23 cellular contexts compared by ENCODE assay signal in the genomic region with DNA sequence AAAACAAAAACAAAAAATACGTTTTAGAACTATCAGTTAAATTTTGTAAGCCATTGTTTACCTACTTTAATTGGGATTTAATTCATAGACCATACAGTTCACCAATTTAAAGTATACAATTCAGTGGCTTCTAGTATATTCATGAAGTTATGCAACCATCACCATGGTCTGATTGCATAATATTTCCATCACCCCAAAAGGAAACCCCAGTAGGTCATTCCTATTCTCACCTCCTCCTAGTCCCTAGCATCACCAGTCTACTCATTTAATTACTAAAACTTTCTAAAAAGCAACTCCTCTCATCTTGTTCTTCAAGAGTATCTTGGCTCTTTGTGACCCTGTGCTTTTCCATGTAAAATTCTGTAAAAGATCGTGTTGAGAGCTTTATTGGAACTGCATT.
A peak's percentile ranks its signal among the peaks of the same experiment; 100 is the strongest.
DNase-seq lines count a peak whose midpoint lies in the region; ATAC-seq and TF ChIP-seq lines count a peak whose summit lies in the region.
"Had no signal": no experiment of that assay in that cellular context is flagged by ENCODE, and none has a peak within 500 bp of the region (broad histone marks: within the 10 kb centered on the region; RNA-seq: fewer than 3 reads in every experiment).

No MANE protein-coding gene starts in this region.

- no peaks in the 10 kb centered on the region for H3K27me3 Mint-ChIP-seq in activated naive CD4-positive, alpha-beta T cell treated with anti-CD3 and anti-CD28 coated beads, Interleukin-2, amount 10 ng/mL, durations not matched to agents 7 days and 5 days
- H3K27me3 Mint-ChIP-seq in CD4-positive, alpha-beta memory T cell = no peaks in the 10 kb centered on the region
- no peaks in the 10 kb centered on the region for H3K27me3 Mint-ChIP-seq in natural killer cell (ENCODE audit: low read depth in 2 of 2)
- H3K27me3 Mint-ChIP-seq: B cell, T-cell had no signal

- H3K27me3 ChIP-seq in CD4-positive, alpha-beta memory T cell (ENCODE audit: insufficient read depth, low read length) = no peaks in the 10 kb centered on the region
- H3K27me3 ChIP-seq in right atrium auricular region = no peaks in the 10 kb centered on the region

- CTCF ChIA-PET in activated naive CD4-positive, alpha-beta T cell treated with anti-CD3 and anti-CD28 coated beads, Interleukin-2, amount 10 ng/mL, durations not matched to agents 7 days and 5 days (lab: Charles Lee) = no interaction called here
- CTCF ChIA-PET in CD4-positive, alpha-beta memory T cell (lab: Charles Lee; ENCODE audit: partially characterized antibody) = interaction anchor here (0.6 kb wide), 1 partner anchor 443 kb away, joined by 3 read pairs; no protein-coding TSS in a partner anchor

- POLR2A ChIA-PET in CD4-positive, alpha-beta memory T cell (lab: Charles Lee; ENCODE audit: partially characterized antibody) = interaction anchor here (1.0 kb wide), 1 partner anchor 22 kb away, joined by 3 read pairs; no protein-coding TSS in a partner anchor

- no peak overlapping the region for H3K4me3 ChIP-seq in CD4-positive, alpha-beta memory T cell (ENCODE audit: low read length in 2 of 2)
- no peak overlapping the region for H3K4me3 ChIP-seq in NB4 (ENCODE audit: low read depth, low read length)
- no peak overlapping the region for H3K4me3 ChIP-seq in right atrium auricular region
- H3K4me3 ChIP-seq: GM23338 had no signal

- no peaks in the 10 kb centered on the region for H3K9me3 Mint-ChIP-seq in activated naive CD4-positive, alpha-beta T cell treated with anti-CD3 and anti-CD28 coated beads, Interleukin-2, amount 50 U/mL, for 72 hours
- H3K9me3 Mint-ChIP-seq in activated naive CD4-positive, alpha-beta T cell treated with anti-CD3 and anti-CD28 coated beads, Interleukin-2, amount 10 ng/mL, durations not matched to agents 7 days and 5 days = no peaks in the 10 kb centered on the region
- peaks cover 0 to 2% (median 0%) of the 10 kb centered on the region in 8 donors for H3K9me3 Mint-ChIP-seq in CD4-positive, alpha-beta memory T cell
- H3K9me3 Mint-ChIP-seq in natural killer cell = no peaks in the 10 kb centered on the region
- H3K9me3 Mint-ChIP-seq: GM23338, T-cell had no signal

- no peak for DNase-seq in activated naive CD4-positive, alpha-beta T cell treated with anti-CD3 and anti-CD28 coated beads, Interleukin-2, amount 50 U/mL, for 72 hours (ENCODE audit: low spot score in 2 of 2)
- DNase-seq in activated naive CD4-positive, alpha-beta T cell treated with anti-CD3 and anti-CD28 coated beads, Interleukin-2, amount 10 ng/mL, durations not matched to agents 7 days and 5 days = no peak
- DNase-seq in CD4-positive, alpha-beta memory T cell = no peak
- DNase-seq in NB4 (ENCODE audit: low read depth) (peak; percentile 39), natural killer cell (no peak), right atrium auricular region (ENCODE audit: low spot score) (no peak), SHP77 treated with DMSO at 0.1 percent for 48 hours (lab: John Stamatoyannopoulos, UW) (no peak)
- DNase-seq: Caco-2; HCEC 1CT; NCI-H1092 treated with DMSO at 0.1 percent for 48 hours; NCI-H2081; NCI-H2171 treated with DMSO at 0.1 percent for 48 hours; NCI-H510A; NCI-H748 treated with DMSO at 0.1 percent for 48 hours; NK-92 treated with Interleukin-12 subunit alpha and Interleukin-12 subunit beta, amount 100 ng/mL, for 24 hours; OCI-M1; SHP77; SK-N-SH; T-cell had no signal

- no peak overlapping the region for H3K27ac Mint-ChIP-seq in activated naive CD4-positive, alpha-beta T cell treated with anti-CD3 and anti-CD28 coated beads, Interleukin-2, amount 50 U/mL, for 72 hours
- no peak overlapping the region for H3K27ac Mint-ChIP-seq in activated naive CD4-positive, alpha-beta T cell treated with anti-CD3 and anti-CD28 coated beads, Interleukin-2, amount 10 ng/mL, durations not matched to agents 7 days and 5 days
- H3K27ac Mint-ChIP-seq in CD4-positive, alpha-beta memory T cell = peak overlapping the region in 5 of 7 donors; percentile 6 to 71 (median 53)
- H3K27ac Mint-ChIP-seq in natural killer cell = peak overlapping the region; percentile 11 to 26
- H3K27ac Mint-ChIP-seq: B cell, GM23338, T-cell had no signal

- peaks cover 18% of the 10 kb centered on the region for H3K4me1 Mint-ChIP-seq in activated naive CD4-positive, alpha-beta T cell treated with anti-CD3 and anti-CD28 coated beads, Interleukin-2, amount 10 ng/mL, durations not matched to agents 7 days and 5 days
- peaks cover 32 to 52% (median 37%) of the 10 kb centered on the region in 4 donors for H3K4me1 Mint-ChIP-seq in CD4-positive, alpha-beta memory T cell
- H3K4me1 Mint-ChIP-seq in natural killer cell = peaks cover 30 to 32% of the 10 kb centered on the region in 2 donors

- peaks cover 19% of the 10 kb centered on the region for H3K4me1 ChIP-seq in CD4-positive, alpha-beta memory T cell (ENCODE audit: insufficient read depth, low read length)
- peaks cover 0 to 11% of the 10 kb centered on the region in 2 donors for H3K4me1 ChIP-seq in right atrium auricular region
- H3K4me1 ChIP-seq: Caco-2 had no signal

- H3K36me3 Mint-ChIP-seq in activated naive CD4-positive, alpha-beta T cell treated with anti-CD3 and anti-CD28 coated beads, Interleukin-2, amount 50 U/mL, for 72 hours = peaks cover 0 to 17% of the 10 kb centered on the region in 2 donors
- peaks cover 17% of the 10 kb centered on the region for H3K36me3 Mint-ChIP-seq in activated naive CD4-positive, alpha-beta T cell treated with anti-CD3 and anti-CD28 coated beads, Interleukin-2, amount 10 ng/mL, durations not matched to agents 7 days and 5 days
- H3K36me3 Mint-ChIP-seq in CD4-positive, alpha-beta memory T cell = peaks cover 14 to 22% of the 10 kb centered on the region in 2 donors
- no peaks in the 10 kb centered on the region for H3K36me3 Mint-ChIP-seq in natural killer cell

- H3K27ac ChIP-seq in CD4-positive, alpha-beta memory T cell (ENCODE audit: low read depth, low read length) = no peak overlapping the region
- no peak overlapping the region for H3K27ac ChIP-seq in right atrium auricular region
- H3K27ac ChIP-seq: KMS-11 had no signal

- H3K4me3 Mint-ChIP-seq in activated naive CD4-positive, alpha-beta T cell treated with anti-CD3 and anti-CD28 coated beads, Interleukin-2, amount 10 ng/mL, durations not matched to agents 7 days and 5 days = no peak overlapping the region
- no peak overlapping the region for H3K4me3 Mint-ChIP-seq in CD4-positive, alpha-beta memory T cell
- peak overlapping the region; percentile 5 for H3K4me3 Mint-ChIP-seq in natural killer cell
- H3K4me3 Mint-ChIP-seq: B cell, GM23338, T-cell had no signal

- intact Hi-C loops in CD4-positive, alpha-beta memory T cell (cut with micrococcal nuclease) = no loop called here
- intact Hi-C loops in natural killer cell (cut with micrococcal nuclease) = no loop called here

- no peaks in the 10 kb centered on the region for H3K36me3 ChIP-seq in CD4-positive, alpha-beta memory T cell (ENCODE audit: insufficient read depth, low read length)
- no peaks in the 10 kb centered on the region for H3K36me3 ChIP-seq in right atrium auricular region

- peak; percentile 56 to 60 for ATAC-seq in activated naive CD4-positive, alpha-beta T cell treated with anti-CD3 and anti-CD28 coated beads, Interleukin-2, amount 50 U/mL, for 72 hours
- peak in 2 of 3 donors; percentile 54 to 72 for ATAC-seq in natural killer cell
- no peak for ATAC-seq in HG03108 (IDR thresholded peaks at IDR 0.05; ENCODE audit: unreplicated experiment)
- ATAC-seq: GM23338, T-cell had no signal

- no peak for TF ChIP-seq POLR2A in NB4 (IDR thresholded peaks at IDR 0.05; ENCODE audit: extremely low read depth, insufficient read length)

- no peaks in the 10 kb centered on the region for H3K9me3 ChIP-seq in CD4-positive, alpha-beta memory T cell (ENCODE audit: control insufficient read depth in 1 of 2, low read length in 2 of 2)
- no peaks in the 10 kb centered on the region for H3K9me3 ChIP-seq in right atrium auricular region
- H3K9me3 ChIP-seq: Caco-2, SK-N-SH had no signal

- no peak for TF ChIP-seq CTCF in NB4 (IDR thresholded peaks at IDR 0.05; ENCODE audit: low read depth, low read length)
- TF ChIP-seq CTCF in natural killer cell (IDR thresholded peaks at IDR 0.05) = no peak
- TF ChIP-seq CTCF in right atrium auricular region (IDR thresholded peaks at IDR 0.05) = no peak

Comparison
In these comparisons a context has a peak if more than half of its experiments do, and no peak if none do; other contexts are left out.
1. H3K27ac Mint-ChIP-seq: peak in CD4-positive, alpha-beta memory T cell (5 of 7) and natural killer cell (2 of 2); none in activated naive CD4-positive, alpha-beta T cell treated with anti-CD3 and anti-CD28 coated beads, Interleukin-2, amount 50 U/mL, for 72 hours (0 of 2) and activated naive CD4-positive, alpha-beta T cell treated with anti-CD3 and anti-CD28 coated beads, Interleukin-2, amount 10 ng/mL, durations not matched to agents 7 days and 5 days (single experiment).